Comparison of ENCODE assay signal across 35 cellular contexts in genomic region chr2:118521272-118521671, GRCh38.
"Had no signal": no experiment of that assay in that cellular context is flagged by ENCODE, and none has a peak within 500 bp of the region (broad histone marks: within the 10 kb centered on the region; RNA-seq: fewer than 3 reads in every experiment).

No MANE protein-coding gene starts in this region.

- H3K36me3 ChIP-seq: MG63 had no signal

- DNase-seq: Karpas-422, Kasumi-1, MG63, MM.1S, MV-4-11, NCI-H1048, NCI-H1092, NCI-H1092 treated with DMSO at 0.1 percent for 48 hours, NCI-H1105, NCI-H1105 treated with DMSO at 0.1 percent for 48 hours, NCI-H1417, NCI-H1417 treated with DMSO at 0.1 percent for 48 hours, NCI-H1436, NCI-H1436 treated with DMSO at 0.1 percent for 48 hours, NCI-H146, NCI-H1694, NCI-H1694 treated with DMSO at 0.1 percent for 48 hours, NCI-H187, NCI-H187 treated with DMSO at 0.1 percent for 48 hours, NCI-H1930, NCI-H2029, NCI-H2029 treated with DMSO at 0.1 percent for 48 hours, NCI-H2081, NCI-H2081 treated with DMSO at 0.1 percent for 48 hours, NCI-H2107, NCI-H2171, NCI-H2171 treated with DMSO at 0.1 percent for 48 hours, NCI-H2227 treated with DMSO at 0.1 percent for 48 hours, NCI-H226, NCI-H345, NCI-H446, NCI-H446 treated with DMSO at 0.1 percent for 48 hours, NCI-H510A, NCI-H510A treated with DMSO at 0.1 percent for 48 hours, NCI-H524 had no signal

- H3K27me3 ChIP-seq: MG63 had no signal

- H3K4me3 ChIP-seq: MG63 had no signal
